In the genomic region with DNA sequence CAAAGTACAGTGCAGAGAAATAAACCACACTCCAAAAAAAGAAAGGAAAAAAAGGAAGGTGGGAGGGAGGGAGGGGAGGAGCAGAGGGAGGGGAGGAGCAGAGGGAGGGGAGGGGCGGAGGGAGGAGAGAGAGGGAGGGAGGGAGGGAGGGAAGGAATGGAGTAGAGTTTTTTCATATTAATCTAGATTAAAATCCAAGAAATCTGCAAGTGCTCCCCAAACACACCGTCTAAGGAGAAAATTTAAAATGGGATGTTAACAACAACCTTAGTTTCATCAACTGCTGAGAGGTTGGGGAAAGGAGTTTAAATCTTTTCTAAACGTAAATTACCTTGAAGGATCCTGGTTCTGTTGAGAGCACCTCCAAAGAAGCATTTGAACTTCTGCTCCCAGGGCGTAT, we compare ENCODE assay signal across 27 cellular contexts.
"Had no signal": no experiment of that assay in that cellular context is flagged by ENCODE, and none has a peak within 500 bp of the region (broad histone marks: within the 10 kb centered on the region; RNA-seq: fewer than 3 reads in every experiment).

No MANE protein-coding gene starts in this region.

- H3K27me3 ChIP-seq: left lung, sigmoid colon, spleen, suprapubic skin, tibial artery, upper lobe of right lung had no signal

- FAIRE-seq: islet of Langerhans, kidney, pancreas, small intestine, urothelium cell line had no signal

- DNase-seq: immature natural killer cell; kidney; left colon; left lung; lower lobe of right lung; mammary epithelial cell; mesenchymal stem cell; naive thymus-derived CD8-positive, alpha-beta T cell; nucleus accumbens; pancreas; posterior cingulate gyrus; retina; right cardiac atrium; sigmoid colon; small intestine; spleen; stimulated activated CD4-positive, alpha-beta T cell treated with anti-CD3 and anti-CD28 coated beads, Interleukin-4, amount 100 ng/mL, for 24 hours; stimulated activated naive CD4-positive, alpha-beta T cell; tibial artery; trophoblast cell; upper lobe of right lung had no signal

- H3K4me1 ChIP-seq: lower lobe of right lung, pancreas, prostate gland, upper lobe of right lung had no signal

- H3K9me3 ChIP-seq: left lung, lower lobe of right lung, pancreas, prostate gland, sigmoid colon, spleen, suprapubic skin, thoracic aorta, tibial artery, upper lobe of right lung had no signal

- H3K4me3 ChIP-seq: left lung, lower lobe of right lung, pancreas, prostate gland, sigmoid colon, spleen, suprapubic skin, thoracic aorta, tibial artery, upper lobe of right lung had no signal

- H3K27ac ChIP-seq: left lung, lower lobe of right lung, pancreas, prostate gland, sigmoid colon, spleen, suprapubic skin, thoracic aorta, tibial artery, upper lobe of right lung had no signal

- ATAC-seq: left colon; left lung; lower lobe of right lung; naive thymus-derived CD8-positive, alpha-beta T cell; pancreas; right cardiac atrium; stimulated activated effector memory CD8-positive, alpha-beta T cell treated with anti-CD3 and anti-CD28 coated beads, Interleukin-12 subunit alpha, Interleukin-12 subunit beta, amount 100 ng/mL, for 72 hours; upper lobe of right lung had no signal

- H3K36me3 ChIP-seq: left lung, lower lobe of right lung, pancreas, prostate gland, sigmoid colon, spleen, suprapubic skin, thoracic aorta, tibial artery, upper lobe of right lung had no signal
